ENCODE assay signal across 14 cellular contexts in genomic region chr4:78150465-78150864, GRCh38.
DNase-seq lines count a peak whose midpoint lies in the region; TF ChIP-seq lines count a peak whose summit lies in the region.
"Had no signal": no experiment of that assay in that cellular context is flagged by ENCODE, and none has a peak within 500 bp of the region (broad histone marks: within the 10 kb centered on the region; RNA-seq: fewer than 3 reads in every experiment).

No MANE protein-coding gene starts in this region.

- H3K36me3 ChIP-seq in endodermal cell (ENCODE audit: control insufficient read depth, insufficient read depth, low read length), result no peaks in the 10 kb centered on the region
- H3K36me3 ChIP-seq in esophagus muscularis mucosa, result no peaks in the 10 kb centered on the region
- H3K36me3 ChIP-seq: HAP-1 had no signal

- 92% methylated on average over 2 to 4 of the region's 4 CpGs for WGBS in endodermal cell (ENCODE audit: insufficient coverage in 1 of 2, insufficient read length in 1 of 2), 2 experiments
- WGBS in esophagus muscularis mucosa, result 68% methylated on average over 4 of the region's 4 CpGs

- H3K36me3 Mint-ChIP-seq in endodermal cell (ENCODE audit: low read depth), result no peaks in the 10 kb centered on the region
- H3K36me3 Mint-ChIP-seq in mesothelial cell of epicardium, result no peaks in the 10 kb centered on the region
- H3K36me3 Mint-ChIP-seq: CD14-positive monocyte had no signal

- TF ChIP-seq EP300 in esophagus muscularis mucosa (IDR thresholded peaks at IDR 0.05), result no peak

- H3K9me3 Mint-ChIP-seq in endodermal cell (no peaks in the 10 kb centered on the region), mesothelial cell of epicardium (no peaks in the 10 kb centered on the region)

- H3K27me3 ChIP-seq in endodermal cell (ENCODE audit: control insufficient read depth, insufficient read depth, low read length, poor library complexity, severe bottlenecking) (no peaks in the 10 kb centered on the region), esophagus muscularis mucosa (no peaks in the 10 kb centered on the region)

- H3K4me1 Mint-ChIP-seq in endodermal cell, result peaks cover 41% of the 10 kb centered on the region
- H3K4me1 Mint-ChIP-seq in mesothelial cell of epicardium, result peaks cover 40% of the 10 kb centered on the region
- H3K4me1 Mint-ChIP-seq: CD14-positive monocyte had no signal

- DNase-seq in Caki2 (ENCODE audit: low read depth) (peak; percentile 8), endodermal cell (no peak), mesothelial cell of epicardium (ENCODE audit: low spot score in 2 of 2, unreplicated experiment in 2 of 2) (no peak), renal cortical epithelial cell (ENCODE audit: low read depth) (peak; percentile 73), esophagus muscularis mucosa (ENCODE audit: extremely low spot score) (no peak), NCI-H2107 treated with DMSO at 0.1 percent for 48 hours (lab: John Stamatoyannopoulos, UW; ENCODE audit: unreplicated experiment) (no peak)
- DNase-seq in activated CD4-positive, alpha-beta T cell treated with anti-CD3 and anti-CD28 coated beads, Interleukin-2, amount 50 U/mL, for 1 hour, result no peak
- DNase-seq: ACHN, AML-193, NCI-H526 treated with DMSO at 0.1 percent for 48 hours, RPMI8226, SIG-M5 had no signal

- intact Hi-C loops in esophagus muscularis mucosa (cut with DNase I), result no loop called here

- H3K4me1 ChIP-seq in endodermal cell (ENCODE audit: control insufficient read depth, insufficient read depth, low read length) (peaks cover 2% of the 10 kb centered on the region), esophagus muscularis mucosa (no peaks in the 10 kb centered on the region)
- H3K4me1 ChIP-seq: HAP-1 had no signal

- no peak overlapping the region for H3K9ac ChIP-seq in endodermal cell (ENCODE audit: extremely low read depth, low read length, poor library complexity, severe bottlenecking)

- peak overlapping the region; percentile 38 for H3K27ac ChIP-seq in endodermal cell (ENCODE audit: low read depth, low read length)
- H3K27ac ChIP-seq in esophagus muscularis mucosa (replicated peaks in 1 of 4), result no peak overlapping the region

- H3K4me3 Mint-ChIP-seq in endodermal cell (no peak overlapping the region), mesothelial cell of epicardium (peak overlapping the region; percentile 4)
- H3K4me3 Mint-ChIP-seq: CD14-positive monocyte had no signal

- H3K27me3 Mint-ChIP-seq in endodermal cell (ENCODE audit: insufficient read depth) (no peaks in the 10 kb centered on the region), mesothelial cell of epicardium (ENCODE audit: low read depth) (no peaks in the 10 kb centered on the region)

- no peak for TF ChIP-seq CTCF in endodermal cell (conservative IDR thresholded peaks at IDR 0.05)
- no peak for TF ChIP-seq CTCF in mesothelial cell of epicardium (IDR thresholded peaks at IDR 0.05; ENCODE audit: unreplicated experiment)
- no peak for TF ChIP-seq CTCF in esophagus muscularis mucosa (IDR thresholded peaks at IDR 0.05)

- no peaks in the 10 kb centered on the region for H3K9me3 ChIP-seq in endodermal cell (ENCODE audit: control insufficient read depth, low read length)
- no peaks in the 10 kb centered on the region for H3K9me3 ChIP-seq in esophagus muscularis mucosa
- H3K9me3 ChIP-seq: HAP-1 had no signal

- in situ Hi-C loops in Caki2 (cut with HindIII; ENCODE audit: low pct_unique_long_range_greater_than_20kb, low sequenced_read_pairs), result no loop called here

- no peak for TF ChIP-seq POLR2A in esophagus muscularis mucosa (IDR thresholded peaks at IDR 0.05; ENCODE audit: low read depth)

- H3K4me3 ChIP-seq in endodermal cell (ENCODE audit: low read length) (no peak overlapping the region), esophagus muscularis mucosa (no peak overlapping the region)
- H3K4me3 ChIP-seq: HAP-1 had no signal

- H3K27ac Mint-ChIP-seq in endodermal cell (no peak overlapping the region), mesothelial cell of epicardium (peak overlapping the region; percentile 48)
- H3K27ac Mint-ChIP-seq: CD14-positive monocyte had no signal

Comparison
In these comparisons a context has a peak if more than half of its experiments do, and no peak if none do; other contexts are left out.
1. DNase-seq: peak in Caki2 (single experiment) and renal cortical epithelial cell (single experiment); none in endodermal cell (single experiment), mesothelial cell of epicardium (0 of 2), activated CD4-positive, alpha-beta T cell treated with anti-CD3 and anti-CD28 coated beads, Interleukin-2, amount 50 U/mL, for 1 hour (single experiment), esophagus muscularis mucosa (single experiment) and NCI-H2107 treated with DMSO at 0.1 percent for 48 hours (single experiment).